8 cellular contexts compared by ENCODE assay signal in genomic region chr1:147700042-147700711, GRCh38. TPM values are rescaled to one million over a fixed set of nuclear protein-coding genes. Genes with fewer than 3 reads are reported as not detected.
DNase-seq lines count a peak whose midpoint lies in the region; ATAC-seq and TF ChIP-seq lines count a peak whose summit lies in the region.

No MANE protein-coding gene starts in this region.

- peaks cover 4% of the 10 kb centered on the region for H3K27me3 ChIP-seq in osteoblast (ENCODE audit: insufficient read depth, low read length)
- no peaks in the 10 kb centered on the region for H3K27me3 ChIP-seq in tibial nerve

- no peak for TF ChIP-seq POLR2A in tibial nerve (IDR thresholded peaks at IDR 0.05)

- peak overlapping the region; percentile 77 for H3K4me2 ChIP-seq in osteoblast (ENCODE audit: insufficient read depth, low read length)

- TF ChIP-seq EP300 in tibial nerve (IDR thresholded peaks at IDR 0.05) = peak in 1 of 2 donors; percentile 39

- WGBS in tibial nerve, 2 donors = 11 to 16% methylated on average over 5 of the region's 5 CpGs

- ATAC-seq in HG03457 (IDR thresholded peaks at IDR 0.05; ENCODE audit: unreplicated experiment) = no peak

- H3K4me3 ChIP-seq in osteoblast (ENCODE audit: insufficient read depth, low read length) (peak overlapping the region; percentile 49), tibial nerve (no peak overlapping the region)

- H4K20me1 ChIP-seq in osteoblast (ENCODE audit: insufficient read depth, low read length) = no peaks in the 10 kb centered on the region

- H3K27ac ChIP-seq in osteoblast (ENCODE audit: low read depth, low read length) = no peak overlapping the region
- H3K27ac ChIP-seq in tibial nerve = peak overlapping the region in 3 of 4 donors; percentile 32 to 86 (median 67)

- DNase-seq in DMS79 treated with DMSO at 0.1 percent for 48 hours (lab: John Stamatoyannopoulos, UW) (peak; percentile 16), KG1 (lab: John Stamatoyannopoulos, UW) (peak; percentile 38), SHP77 (lab: John Stamatoyannopoulos, UW) (peak; percentile 75 to 85), foreskin melanocyte (peak; percentile 59), osteoblast (ENCODE audit: insufficient read length, low spot score, missing footprints) (no peak), tibial nerve (ENCODE audit: low spot score in 2 of 2) (peak in 1 of 2 donors; percentile 60)
- DNase-seq in activated naive CD4-positive, alpha-beta T cell (lab: John Stamatoyannopoulos, UW) = peak in 3 of 4 experiments; percentile 5 to 27 (median 18)

- H3K36me3 ChIP-seq in osteoblast (ENCODE audit: insufficient read depth, low read length) = no peaks in the 10 kb centered on the region
- no peaks in the 10 kb centered on the region for H3K36me3 ChIP-seq in tibial nerve

- no peaks in the 10 kb centered on the region for H3K79me2 ChIP-seq in osteoblast (ENCODE audit: insufficient read depth, low read length)

- peaks cover 3% of the 10 kb centered on the region for H3K4me1 ChIP-seq in osteoblast (ENCODE audit: insufficient read depth, low read length)
- H3K4me1 ChIP-seq in tibial nerve = peaks cover 0 to 19% (median 12%) of the 10 kb centered on the region in 4 donors

- H2AFZ ChIP-seq in osteoblast (ENCODE audit: low read length) = peak overlapping the region; percentile 93

- no peaks in the 10 kb centered on the region for H3K9me3 ChIP-seq in osteoblast (ENCODE audit: low read depth, low read length)
- H3K9me3 ChIP-seq in tibial nerve = no peaks in the 10 kb centered on the region

- TF ChIP-seq CTCF in osteoblast (IDR thresholded peaks at IDR 0.05; ENCODE audit: extremely low read depth, low read depth, low read length) (peak; percentile 94), tibial nerve (IDR thresholded peaks at IDR 0.05) (peak; percentile 74 to 80 (median 75))

RNA-seq across cellular contexts. Expression of gene ACP6, which starts 29.9 kb away (rescaled TPM):
- 6.9 and 9.1 TPM in 2 replicates for total RNA-seq in osteoblast
- 10 to 100 TPM; 13.7 to 29.4 (median 20.9) TPM for total RNA-seq in tibial nerve
